ENCODE assay signal across 22 cellular contexts in genomic region chr1:26066857-26067256, GRCh38. TPM values are rescaled to one million over a fixed set of nuclear protein-coding genes. Genes with fewer than 3 reads are reported as not detected.
DNase-seq lines count a peak whose midpoint lies in the region; TF ChIP-seq lines count a peak whose summit lies in the region.
"Had no signal": no experiment of that assay in that cellular context is flagged by ENCODE, and none has a peak within 500 bp of the region (broad histone marks: within the 10 kb centered on the region; RNA-seq: fewer than 3 reads in every experiment).

No MANE protein-coding gene starts in this region.

- H3K27me3 ChIP-seq in NT2/D1 (ENCODE audit: insufficient read depth, insufficient read length) (no peaks in the 10 kb centered on the region), stomach (peaks cover 0 to 24% (median 0%) of the 10 kb centered on the region in 3 donors), transverse colon (peaks cover 6% of the 10 kb centered on the region)
- H3K27me3 ChIP-seq: Peyer's patch had no signal

- TF ChIP-seq EP300 in stomach (IDR thresholded peaks at IDR 0.05), result no peak
- TF ChIP-seq EP300 in transverse colon (IDR thresholded peaks at IDR 0.05; ENCODE audit: low read depth), result no peak

- 23 to 39% (median 26%) methylated on average over 4 of the region's 4 CpGs for WGBS in stomach, 5 donors
- WGBS in transverse colon (ENCODE audit: low coverage in 1 of 2), 2 donors, result 69 to 81% methylated on average over 2 to 4 of the region's 4 CpGs

- H3K4me3 ChIP-seq in NT2/D1 (ENCODE audit: insufficient read length, low read depth), result no peak overlapping the region
- H3K4me3 ChIP-seq in fibroblast of the aortic adventitia (ENCODE audit: low read depth, low read length), result no peak overlapping the region
- H3K4me3 ChIP-seq in stomach, result no peak overlapping the region
- H3K4me3 ChIP-seq in transverse colon, result no peak overlapping the region
- H3K4me3 ChIP-seq: adrenal gland, Peyer's patch had no signal

- DNase-seq in NT2/D1 (ENCODE audit: low read depth, low spot score) (peak; percentile 36), fibroblast of the aortic adventitia (ENCODE audit: low read depth) (peak; percentile 38), islet precursor cell (peak; percentile 80), stomach (peak; percentile 46), GM19238 (ENCODE audit: insufficient read length, low spot score) (no peak), transverse colon (no peak), activated gamma-delta T cell treated with Interleukin-2 at 50 U/mL for 16 hours (no peak)
- DNase-seq in stimulated activated CD4-positive, alpha-beta T cell treated with anti-CD3 and anti-CD28 coated beads, Interleukin-4, amount 100 ng/mL, for 4 hours, result no peak
- DNase-seq: activated CD4-positive, alpha-beta T cell treated with anti-CD3 and anti-CD28 coated beads for 4 hours; activated CD8-positive, alpha-beta memory T cell treated with anti-CD3 and anti-CD28 coated beads, Interleukin-2, amount 50 U/mL, for 4 hours; activated effector memory CD4-positive, alpha-beta T cell treated with Interleukin-2 at 50 U/mL for 16 hours; adrenal gland; KBM-7; NCI-H1694 treated with DMSO at 0.1 percent for 48 hours; NCI-H2227 treated with DMSO at 0.1 percent for 48 hours; NCI-H774; Peyer's patch; stimulated activated CD4-positive, alpha-beta T cell treated with anti-CD3 and anti-CD28 coated beads, Interleukin-2, amount 100 ng/mL, for 48 hours; T1000 had no signal

- H3K36me3 ChIP-seq in NT2/D1 (ENCODE audit: insufficient read depth, insufficient read length, low read length), result no peaks in the 10 kb centered on the region
- H3K36me3 ChIP-seq in stomach, result no peaks in the 10 kb centered on the region
- H3K36me3 ChIP-seq in transverse colon, result no peaks in the 10 kb centered on the region
- H3K36me3 ChIP-seq: adrenal gland, Peyer's patch had no signal

- TF ChIP-seq CTCF in fibroblast of the aortic adventitia (IDR thresholded peaks at IDR 0.05; ENCODE audit: insufficient read depth, low read length) (no peak), stomach (IDR thresholded peaks at IDR 0.05) (no peak), transverse colon (IDR thresholded peaks at IDR 0.05) (no peak)

- intact Hi-C loops in stomach (cut with DNase I; ENCODE audit: low total_unique reads) (no loop called here), transverse colon (cut with DNase I; ENCODE audit: low total_unique reads) (no loop called here)

- H3K4me1 ChIP-seq in NT2/D1 (ENCODE audit: insufficient read depth, insufficient read length), result peaks cover 21% of the 10 kb centered on the region
- peaks cover 7 to 15% (median 11%) of the 10 kb centered on the region in 4 donors for H3K4me1 ChIP-seq in stomach
- H3K4me1 ChIP-seq in transverse colon, result no peaks in the 10 kb centered on the region
- H3K4me1 ChIP-seq: adrenal gland, Peyer's patch had no signal

- in situ Hi-C loops in transverse colon (cut with MboI; ENCODE audit: low pct_ligation_motif_present in 1 of 4, low pct_unique_long_range_greater_than_20kb in 1 of 4, low sequenced_read_pairs in 3 of 4), result no loop called here

- TF ChIP-seq POLR2A in stomach (IDR thresholded peaks at IDR 0.05) (no peak), transverse colon (IDR thresholded peaks at IDR 0.05) (no peak)

- H3K27ac ChIP-seq in stomach, result no peak overlapping the region
- no peak overlapping the region for H3K27ac ChIP-seq in transverse colon
- H3K27ac ChIP-seq: adrenal gland, Peyer's patch had no signal

- H3K9ac ChIP-seq in NT2/D1 (ENCODE audit: insufficient read length, low read depth), result peak overlapping the region; percentile 45

- H3K9me3 ChIP-seq in NT2/D1 (ENCODE audit: insufficient read depth, low read length) (no peaks in the 10 kb centered on the region), stomach (no peaks in the 10 kb centered on the region), transverse colon (no peaks in the 10 kb centered on the region)
- H3K9me3 ChIP-seq: adrenal gland, Peyer's patch had no signal

RNA-seq across cellular contexts. Expression of gene TRIM63, which starts 0.6 kb away (rescaled TPM):
- total RNA-seq in fibroblast of the aortic adventitia (ENCODE audit: low replicate concordance) (0.09 and 1.5 TPM in 2 replicates), stomach (under 1 TPM in 1 of 5 donors, not detected in 4; 0.37 TPM), transverse colon (1 to 10 TPM in 1 of 4 donors, under 1 TPM in 1, not detected in 2; 0.32 to 1.8 TPM)
- polyA plus RNA-seq in stomach, result 1 to 10 TPM in 1 of 3 donors, under 1 TPM in 2; 0.40 to 6.0 (median 0.44) TPM
- total RNA-seq: epithelial cell of proximal tubule, osteocyte had no signal
- polyA plus RNA-seq: AG04450 had no signal

RNA-seq across cellular contexts. Expression of gene SLC30A2, which starts 20.9 kb away (rescaled TPM):
- total RNA-seq in fibroblast of the aortic adventitia (ENCODE audit: low replicate concordance) (not detected in 2 replicates), stomach (1 to 10 TPM in 1 of 5 donors, not detected in 4; 2.0 TPM), transverse colon (under 1 TPM in 1 of 4 donors, not detected in 3; 0.14 TPM)
- polyA plus RNA-seq in stomach, result under 1 TPM in 2 of 3 donors, not detected in 1; 0.30 to 0.46 TPM
- total RNA-seq: epithelial cell of proximal tubule, osteocyte had no signal
- polyA plus RNA-seq: AG04450 had no signal

RNA-seq across cellular contexts. Expression of gene PDIK1L, which starts 44.8 kb away (rescaled TPM):
- 5.5 and 10.1 TPM in 2 replicates for total RNA-seq in fibroblast of the aortic adventitia (ENCODE audit: low replicate concordance)
- total RNA-seq in stomach, result 10 to 100 TPM in 3 of 5 donors, 1 to 10 TPM in 2; 1.8 to 33.8 (median 11.0) TPM
- polyA plus RNA-seq in stomach, result 1 to 10 TPM; 2.6 to 4.1 (median 2.9) TPM
- total RNA-seq in transverse colon, result 10 to 100 TPM in 2 of 4 donors, 1 to 10 TPM in 2; 4.0 to 15.6 (median 9.8) TPM

RNA-seq across cellular contexts. Expression of gene EXTL1, which starts 45.3 kb away (rescaled TPM):
- total RNA-seq in fibroblast of the aortic adventitia (ENCODE audit: low replicate concordance) (0.18 and 0.74 TPM in 2 replicates), stomach (10 to 100 TPM in 1 of 5 donors, under 1 TPM in 1, not detected in 3; 0.18 to 26.3 TPM), transverse colon (under 1 TPM in 2 of 4 donors, not detected in 2; 0.16 to 0.41 TPM)
- polyA plus RNA-seq in stomach, result under 1 TPM in 2 of 3 donors, not detected in 1; 0.18 to 0.44 TPM
- total RNA-seq: Peyer's patch had no signal

Comparison
In these comparisons a context has a peak if more than half of its experiments do, and no peak if none do; other contexts are left out.
1. DNase-seq: peak in NT2/D1 (single experiment), fibroblast of the aortic adventitia (single experiment), islet precursor cell (single experiment) and stomach (single experiment); none in GM19238 (single experiment), stimulated activated CD4-positive, alpha-beta T cell treated with anti-CD3 and anti-CD28 coated beads, Interleukin-4, amount 100 ng/mL, for 4 hours (0 of 2), transverse colon (single experiment) and activated gamma-delta T cell treated with Interleukin-2 at 50 U/mL for 16 hours (single experiment).